In genomic region chr12:49707127-49707811, GRCh38 we compare ENCODE assay signal across 8 cellular contexts.
A peak's percentile ranks its signal among the peaks of the same experiment; 100 is the strongest.
DNase-seq lines count a peak whose midpoint lies in the region; ATAC-seq, FAIRE-seq and TF ChIP-seq lines count a peak whose summit lies in the region.

Gene FMNL3 (minus strand): TSS chr12:49707405. CDS start chr12:49707180, 225 bp downstream.

- no peak within 1 kb of the TSS for H3K27ac Mint-ChIP-seq in nephron progenitor cell
- peak within 1 kb of the TSS; percentile 95 to 99 for H3K27ac Mint-ChIP-seq in stimulated activated naive CD8-positive, alpha-beta T cell treated with anti-CD3 and anti-CD28 coated beads, Interleukin-15, amount 100 ng/mL, for 72 hours

- peak within 1 kb of the TSS; percentile 93 for H3K4me3 Mint-ChIP-seq in nephron progenitor cell
- peak within 1 kb of the TSS; percentile 97 to 98 for H3K4me3 Mint-ChIP-seq in stimulated activated naive CD8-positive, alpha-beta T cell treated with anti-CD3 and anti-CD28 coated beads, Interleukin-15, amount 100 ng/mL, for 72 hours

- H3K27me3 Mint-ChIP-seq in nephron progenitor cell (ENCODE audit: low read depth, poor library complexity), result peaks cover 37% of the 10 kb centered on the region
- H3K27me3 Mint-ChIP-seq in stimulated activated naive CD8-positive, alpha-beta T cell treated with anti-CD3 and anti-CD28 coated beads, Interleukin-15, amount 100 ng/mL, for 72 hours, result no peaks in the 10 kb centered on the region

- DNase-seq in ELR (ENCODE audit: low read depth) (peak; percentile 97), H54 (ENCODE audit: insufficient read length, low spot score) (peak; percentile 90), LoVo (ENCODE audit: low spot score) (peak; percentile 97), RWPE1 (ENCODE audit: low spot score) (peak; percentile 99), fibroblast of pulmonary artery (ENCODE audit: low read depth) (peak; percentile 97), nephron progenitor cell (peak; percentile 100)
- peak; percentile 99 for DNase-seq in activated T-helper 9 cell treated with anti-CD3 and anti-CD28 coated beads, Interleukin-2, amount 50 U/mL, for 16 hours (ENCODE audit: low read depth)
- DNase-seq in stimulated activated naive CD8-positive, alpha-beta T cell treated with anti-CD3 and anti-CD28 coated beads, Interleukin-15, amount 100 ng/mL, for 72 hours, result peak; percentile 99 to 100

- peak; percentile 96 for TF ChIP-seq CTCF in RWPE1 (conservative IDR thresholded peaks at IDR 0.05; ENCODE audit: low read depth)
- TF ChIP-seq CTCF in fibroblast of pulmonary artery (IDR thresholded peaks at IDR 0.05; ENCODE audit: low read length, missing control alignments), result peak; percentile 68
- TF ChIP-seq CTCF in nephron progenitor cell (IDR thresholded peaks at IDR 0.05), result peak; percentile 90

- peaks cover 38% of the 10 kb centered on the region for H3K4me1 Mint-ChIP-seq in nephron progenitor cell
- peaks cover 47% of the 10 kb centered on the region for H3K4me1 Mint-ChIP-seq in stimulated activated naive CD8-positive, alpha-beta T cell treated with anti-CD3 and anti-CD28 coated beads, Interleukin-15, amount 100 ng/mL, for 72 hours

- H3K9me3 Mint-ChIP-seq in nephron progenitor cell, result peaks cover 8% of the 10 kb centered on the region
- no peaks in the 10 kb centered on the region for H3K9me3 Mint-ChIP-seq in stimulated activated naive CD8-positive, alpha-beta T cell treated with anti-CD3 and anti-CD28 coated beads, Interleukin-15, amount 100 ng/mL, for 72 hours

- CTCF ChIA-PET in RWPE1 (lab: Yijun Ruan, JAX), result interaction anchor here (0.6 to 2.0 kb wide), 8 partner anchors 10 to 573 kb away, joined by 3 to 13 read pairs (median 4); no protein-coding TSS in a partner anchor

- POLR2A ChIA-PET in RWPE1 (lab: Yijun Ruan, JAX; ENCODE audit: low non-redundant PET), result no interaction called here

- TF ChIP-seq POLR2A in H54 (IDR thresholded peaks at IDR 0.05; ENCODE audit: low read depth, low read length), result peak; percentile 56

- H3K36me3 Mint-ChIP-seq in nephron progenitor cell (ENCODE audit: low read depth), result no peaks in the 10 kb centered on the region

- no peak for FAIRE-seq in H54 (lab: Jason Lieb, UNC)

- H3K4me3 ChIP-seq in fibroblast of pulmonary artery (replicated peaks; ENCODE audit: low read depth, low read length), result peak within 1 kb of the TSS; percentile 83

- ATAC-seq in stimulated activated naive CD8-positive, alpha-beta T cell treated with anti-CD3 and anti-CD28 coated beads, Interleukin-15, amount 100 ng/mL, for 72 hours, result peak; percentile 91

- peak within 1 kb of the TSS; percentile 80 for H3K27ac ChIP-seq in RWPE1

Comparison
In these comparisons a context has a peak if more than half of its experiments do, and no peak if none do; other contexts are left out.
1. Peak in every context shown above with its lines: DNase-seq, ATAC-seq, H3K4me3 ChIP-seq and H3K27ac ChIP-seq.